ENCODE assay signal across 17 cellular contexts in the genomic region with DNA sequence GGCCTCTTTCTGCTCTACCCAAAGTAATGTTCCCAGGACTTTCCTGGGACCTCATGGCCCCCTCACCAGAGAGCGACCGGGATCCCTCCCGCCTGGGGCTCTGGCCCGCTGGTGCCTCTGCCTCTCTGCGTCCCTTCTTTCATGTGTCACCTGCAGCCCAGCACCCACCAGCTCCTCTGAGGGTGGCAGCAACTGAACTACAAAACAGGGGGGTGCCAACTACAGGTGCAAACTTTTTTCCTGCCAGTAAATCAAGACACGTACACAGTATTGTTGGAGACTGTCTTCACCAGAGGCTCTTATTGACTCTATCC.
DNase-seq lines count a peak whose midpoint lies in the region; TF ChIP-seq lines count a peak whose summit lies in the region.
"Had no signal": no experiment of that assay in that cellular context is flagged by ENCODE, and none has a peak within 500 bp of the region (broad histone marks: within the 10 kb centered on the region; RNA-seq: fewer than 3 reads in every experiment).

No MANE protein-coding gene starts in this region.

- H3K9me3 Mint-ChIP-seq in endothelial cell (ENCODE audit: unreplicated experiment): no peaks in the 10 kb centered on the region
- H3K9me3 Mint-ChIP-seq in immature natural killer cell: peaks cover 0 to 7% (median 0%) of the 10 kb centered on the region in 6 donors
- H3K9me3 Mint-ChIP-seq: HFFc6 had no signal

- peak overlapping the region; percentile 8 for H3K27ac ChIP-seq in neutrophil
- H3K27ac ChIP-seq in uterus: no peak overlapping the region
- H3K27ac ChIP-seq: C4-2B had no signal

- H3K4me3 Mint-ChIP-seq in endothelial cell (ENCODE audit: unreplicated experiment) (peak overlapping the region; percentile 42), immature natural killer cell (no peak overlapping the region)
- H3K4me3 Mint-ChIP-seq: CD4-positive, alpha-beta T cell; HFFc6 had no signal

- H3K27me3 Mint-ChIP-seq in endothelial cell (ENCODE audit: unreplicated experiment) (peaks cover 1% of the 10 kb centered on the region), immature natural killer cell (ENCODE audit: low read depth in 3 of 3) (peaks cover 0 to 3% (median 0%) of the 10 kb centered on the region in 3 donors)
- H3K27me3 Mint-ChIP-seq: CD4-positive, alpha-beta T cell had no signal

- H3K4me1 ChIP-seq in neutrophil (ENCODE audit: control insufficient read depth in 1 of 2, insufficient read depth in 1 of 2, low read depth in 1 of 2, low read length in 1 of 2) (peaks cover 9 to 10% of the 10 kb centered on the region in 2 experiments), uterus (no peaks in the 10 kb centered on the region)
- H3K4me1 ChIP-seq: Caco-2 had no signal

- intact Hi-C loops in uterus (cut with DNase I; ENCODE audit: low total_unique reads): no loop called here

- no peaks in the 10 kb centered on the region for H3K9me3 ChIP-seq in neutrophil
- H3K9me3 ChIP-seq in uterus: no peaks in the 10 kb centered on the region
- H3K9me3 ChIP-seq: BE2C, Caco-2 had no signal

- H3K4me3 ChIP-seq in Jurkat, Clone E6-1 (ENCODE audit: low read length): no peak overlapping the region
- no peak overlapping the region for H3K4me3 ChIP-seq in neutrophil (ENCODE audit: low read depth in 1 of 2, low read length in 1 of 2)
- H3K4me3 ChIP-seq in uterus: no peak overlapping the region

- no peaks in the 10 kb centered on the region for H3K27me3 ChIP-seq in neutrophil
- no peaks in the 10 kb centered on the region for H3K27me3 ChIP-seq in uterus
- H3K27me3 ChIP-seq: BE2C had no signal

- H3K4me1 Mint-ChIP-seq in endothelial cell (ENCODE audit: unreplicated experiment) (peaks cover 10% of the 10 kb centered on the region), immature natural killer cell (peaks cover 15 to 38% of the 10 kb centered on the region in 2 donors)

- peak; percentile 20 for DNase-seq in Jurkat, Clone E6-1 (ENCODE audit: low read depth, low spot score)
- DNase-seq in endothelial cell (ENCODE audit: low spot score) (no peak), SKM-1 (lab: John Stamatoyannopoulos, UW; ENCODE audit: unreplicated experiment) (no peak), immature natural killer cell (no peak), uterus (no peak)
- DNase-seq: ACHN; BE2C; Caco-2; CD4-positive, alpha-beta T cell; DMS153; DMS79; GOT3; H7; HFFc6; IMR-90 had no signal

- H3K36me3 Mint-ChIP-seq in endothelial cell (ENCODE audit: low read depth, unreplicated experiment) (no peaks in the 10 kb centered on the region), immature natural killer cell (peaks cover 4 to 18% (median 8%) of the 10 kb centered on the region in 3 donors)

- no peak for TF ChIP-seq CTCF in endothelial cell (IDR thresholded peaks at IDR 0.05; ENCODE audit: unreplicated experiment)
- TF ChIP-seq CTCF in neutrophil (IDR thresholded peaks at IDR 0.05): no peak
- TF ChIP-seq CTCF in uterus (IDR thresholded peaks at IDR 0.05): no peak

- TF ChIP-seq POLR2A in uterus (IDR thresholded peaks at IDR 0.05): no peak

- no peaks in the 10 kb centered on the region for H3K36me3 ChIP-seq in neutrophil
- no peaks in the 10 kb centered on the region for H3K36me3 ChIP-seq in uterus
- H3K36me3 ChIP-seq: BE2C had no signal

- H3K27ac Mint-ChIP-seq in endothelial cell (ENCODE audit: unreplicated experiment) (no peak overlapping the region), immature natural killer cell (no peak overlapping the region)
- H3K27ac Mint-ChIP-seq: CD4-positive, alpha-beta T cell; HFFc6 had no signal
